In the genomic region with DNA sequence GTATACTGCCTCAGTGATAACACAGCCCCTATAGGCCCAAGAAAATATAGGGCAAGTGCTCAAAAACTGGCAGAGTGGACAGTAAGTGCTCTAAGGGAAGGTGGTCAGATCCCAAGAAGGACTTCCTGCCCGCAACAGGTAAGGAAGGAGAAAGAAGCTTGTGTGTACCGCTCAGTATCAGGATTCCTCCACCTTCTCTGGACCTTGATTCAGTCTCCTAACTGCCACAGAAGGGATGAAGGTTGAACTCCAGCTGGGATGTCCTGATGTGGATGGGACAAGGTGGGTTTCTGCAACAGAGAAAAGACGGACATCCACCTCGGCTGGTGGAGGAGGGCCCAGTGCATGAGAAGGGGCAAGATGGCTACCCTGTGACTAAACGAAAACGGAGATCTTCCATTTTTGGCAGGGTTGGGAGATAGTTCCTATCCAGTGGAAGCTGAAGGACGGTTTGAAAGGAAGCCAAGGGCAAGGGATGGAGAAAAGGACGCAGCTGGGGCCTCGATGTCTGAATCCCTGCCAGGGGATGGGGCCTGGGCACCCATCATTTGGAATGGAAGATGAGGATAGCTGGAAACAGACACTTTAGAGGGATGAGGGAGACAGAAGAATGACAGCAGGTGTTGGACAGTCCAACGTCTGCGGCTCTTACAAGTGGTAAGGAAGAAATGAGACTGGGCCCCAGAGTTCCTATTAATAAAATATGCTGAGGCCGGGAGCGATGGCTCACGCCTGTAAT, we compare ENCODE assay signal across 9 cellular contexts. TPM values are rescaled to one million over a fixed set of nuclear protein-coding genes. Genes with fewer than 3 reads are reported as not detected.
DNase-seq lines count a peak whose midpoint lies in the region; ATAC-seq and TF ChIP-seq lines count a peak whose summit lies in the region.
"Had no signal": no experiment of that assay in that cellular context is flagged by ENCODE, and none has a peak within 500 bp of the region (broad histone marks: within the 10 kb centered on the region; RNA-seq: fewer than 3 reads in every experiment).

No MANE protein-coding gene starts in this region.

- peak overlapping the region; percentile 12 for H3K4me3 ChIP-seq in brain microvascular endothelial cell (ENCODE audit: low read depth, low read length)

- H3K36me3 ChIP-seq in brain microvascular endothelial cell (replicated peaks), result peaks cover 29% of the 10 kb centered on the region

- in situ Hi-C loops in brain microvascular endothelial cell (cut with HindIII; ENCODE audit: low pct_ligation_motif_present, low sequenced_read_pairs), result no loop called here

- H3K27ac ChIP-seq in C4-2B (peak overlapping the region; percentile 100), brain microvascular endothelial cell (no peak overlapping the region)

- no peaks in the 10 kb centered on the region for H3K27me3 ChIP-seq in brain microvascular endothelial cell (replicated peaks)

- peaks cover 2% of the 10 kb centered on the region for H3K36me3 Mint-ChIP-seq in IgD-negative memory B cell
- H3K36me3 Mint-ChIP-seq in naive B cell, result no peaks in the 10 kb centered on the region

- H3K4me3 Mint-ChIP-seq in IgD-negative memory B cell, result peak overlapping the region; percentile 96 to 100 (median 98)
- H3K4me3 Mint-ChIP-seq in naive B cell, result peak overlapping the region; percentile 94 to 99 (median 98)

- TF ChIP-seq CTCF in C4-2B (conservative IDR thresholded peaks at IDR 0.05) (no peak), brain microvascular endothelial cell (IDR thresholded peaks at IDR 0.05; ENCODE audit: low read depth, low read length, missing control alignments) (no peak)

- no peak for DNase-seq in brain microvascular endothelial cell
- no peak for DNase-seq in naive B cell
- DNase-seq in hippocampal formation (lab: John Stamatoyannopoulos, UW), result no peak
- DNase-seq in iPS-NIHi11 (ENCODE audit: low spot score), result no peak
- no peak for DNase-seq in activated effector memory CD4-positive, alpha-beta T cell treated with Interleukin-2 at 50 U/mL for 16 hours
- DNase-seq: occipital lobe had no signal

- H3K4me1 Mint-ChIP-seq in IgD-negative memory B cell, result peaks cover 27 to 42% (median 31%) of the 10 kb centered on the region in 3 donors
- peaks cover 41 to 50% (median 44%) of the 10 kb centered on the region in 3 donors for H3K4me1 Mint-ChIP-seq in naive B cell

- H3K27me3 Mint-ChIP-seq in IgD-negative memory B cell, result peaks cover 6% of the 10 kb centered on the region
- no peaks in the 10 kb centered on the region for H3K27me3 Mint-ChIP-seq in naive B cell

- ATAC-seq in naive B cell (ENCODE audit: low read depth in 2 of 2) (no peak), GM18520 (IDR thresholded peaks at IDR 0.05; ENCODE audit: unreplicated experiment) (no peak)

- H3K27ac Mint-ChIP-seq in IgD-negative memory B cell, result peak overlapping the region; percentile 64 to 100 (median 98)
- peak overlapping the region; percentile 22 to 98 (median 80) for H3K27ac Mint-ChIP-seq in naive B cell

- peaks cover 0 to 7% (median 0%) of the 10 kb centered on the region in 3 donors for H3K9me3 Mint-ChIP-seq in IgD-negative memory B cell
- peaks cover 0 to 5% (median 0%) of the 10 kb centered on the region in 7 donors for H3K9me3 Mint-ChIP-seq in naive B cell

RNA-seq across cellular contexts. Expression of gene ATF5, which starts 1.3 kb away (rescaled TPM):
- 3.4 TPM for polyA plus RNA-seq in IgD-negative memory B cell
- under 1 TPM in 5 of 6 donors, not detected in 1; 0.49 to 0.99 (median 0.71) TPM for polyA plus RNA-seq in naive B cell (ENCODE audit: low read depth in 6 of 6)

RNA-seq across cellular contexts. Expression of gene NUP62, which starts 1.6 kb away (rescaled TPM):
- polyA plus RNA-seq in IgD-negative memory B cell, result 62.9 TPM
- polyA plus RNA-seq in naive B cell (ENCODE audit: low read depth in 6 of 6), result 10 to 100 TPM; 30.3 to 59.2 (median 51.3) TPM

RNA-seq across cellular contexts. Expression of gene IL4I1, which starts 31.0 kb away (rescaled TPM):
- polyA plus RNA-seq in IgD-negative memory B cell (0.39 TPM), naive B cell (ENCODE audit: low read depth in 6 of 6) (1 to 10 TPM in 1 of 6 donors, under 1 TPM in 1, not detected in 4; 0.66 to 1.2 TPM)

RNA-seq across cellular contexts. Expression of gene SIGLEC11, which starts 33.3 kb away (rescaled TPM):
- polyA plus RNA-seq in IgD-negative memory B cell (not detected), naive B cell (ENCODE audit: low read depth in 6 of 6) (not detected)

RNA-seq across cellular contexts. Expression of gene TBC1D17, which starts 50.2 kb away (rescaled TPM):
- 19.1 TPM for polyA plus RNA-seq in IgD-negative memory B cell
- polyA plus RNA-seq in naive B cell (ENCODE audit: low read depth in 6 of 6), result 10 to 100 TPM; 10.5 to 20.6 (median 12.3) TPM
